16 cellular contexts compared by ENCODE assay signal in the genomic region with DNA sequence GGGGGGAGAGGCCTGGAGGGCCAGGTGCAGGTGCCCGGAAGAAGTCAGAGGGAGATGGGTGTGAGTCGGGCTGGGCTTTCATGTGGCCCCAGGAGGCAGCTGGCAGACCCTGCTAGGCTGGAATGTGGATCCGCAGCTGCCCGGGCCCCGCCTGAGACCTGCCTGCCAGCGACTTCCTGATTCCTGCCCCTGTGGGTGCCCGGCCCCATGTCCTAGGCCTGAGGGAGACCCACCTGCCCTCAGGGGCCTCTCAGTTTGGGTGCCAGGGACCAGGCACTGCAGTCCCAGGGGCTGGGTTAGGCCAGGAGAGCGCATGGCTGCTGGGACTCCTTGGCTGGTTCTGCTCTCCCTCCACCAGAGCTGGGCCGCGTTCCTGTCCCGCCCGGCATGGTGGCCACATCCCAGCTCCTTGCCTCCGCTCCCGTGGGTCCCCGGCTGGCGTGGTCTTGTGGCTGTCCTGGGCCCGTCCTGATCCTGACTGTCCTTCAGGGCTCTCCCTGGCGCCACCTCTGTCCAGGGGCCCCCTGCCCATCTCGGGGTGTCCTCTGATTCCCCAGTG. TPM values are rescaled to one million over a fixed set of nuclear protein-coding genes. Genes with fewer than 3 reads are reported as not detected.
DNase-seq lines count a peak whose midpoint lies in the region; ATAC-seq and TF ChIP-seq lines count a peak whose summit lies in the region.
"Had no signal": no experiment of that assay in that cellular context is flagged by ENCODE, and none has a peak within 500 bp of the region (broad histone marks: within the 10 kb centered on the region; RNA-seq: fewer than 3 reads in every experiment).

No MANE protein-coding gene starts in this region.

- WGBS in smooth muscle cell (ENCODE audit: low lambda C conversion rate) = 84% methylated on average over 15 of the region's 19 CpGs

- H3K4me3 Mint-ChIP-seq in Calu3 (ENCODE audit: low read depth, unreplicated experiment) = peak overlapping the region; percentile 15
- H3K4me3 Mint-ChIP-seq: naive thymus-derived CD4-positive, alpha-beta T cell had no signal

- H3K27ac ChIP-seq in foreskin keratinocyte = no peak overlapping the region
- no peak overlapping the region for H3K27ac ChIP-seq in osteoblast (ENCODE audit: low read depth, low read length)
- no peak overlapping the region for H3K27ac ChIP-seq in smooth muscle cell (ENCODE audit: low read depth)
- H3K27ac ChIP-seq: epithelial cell of prostate, VCaP had no signal

- no peaks in the 10 kb centered on the region for H3K4me1 ChIP-seq in foreskin keratinocyte
- H3K4me1 ChIP-seq in osteoblast (ENCODE audit: insufficient read depth, low read length) = no peaks in the 10 kb centered on the region
- peaks cover 14% of the 10 kb centered on the region for H3K4me1 ChIP-seq in smooth muscle cell (ENCODE audit: low read depth)

- no peak overlapping the region for H3K4me3 ChIP-seq in osteoblast (ENCODE audit: insufficient read depth, low read length)
- no peak overlapping the region for H3K4me3 ChIP-seq in smooth muscle cell

- H3K4me2 ChIP-seq in osteoblast (ENCODE audit: insufficient read depth, low read length) = no peak overlapping the region
- H3K4me2 ChIP-seq in smooth muscle cell = no peak overlapping the region

- H3K36me3 Mint-ChIP-seq in Calu3 (ENCODE audit: insufficient read depth, unreplicated experiment) = peaks cover 17% of the 10 kb centered on the region
- H3K36me3 Mint-ChIP-seq: naive thymus-derived CD4-positive, alpha-beta T cell had no signal

- no peaks in the 10 kb centered on the region for H3K27me3 Mint-ChIP-seq in Calu3 (ENCODE audit: unreplicated experiment)

- peak; percentile 42 for ATAC-seq in foreskin keratinocyte
- no peak for ATAC-seq in GM21367 (IDR thresholded peaks at IDR 0.05; ENCODE audit: unreplicated experiment)
- ATAC-seq: naive thymus-derived CD4-positive, alpha-beta T cell had no signal

- H3F3A ChIP-seq in smooth muscle cell (ENCODE audit: low read depth) = no peaks in the 10 kb centered on the region

- no peaks in the 10 kb centered on the region for H3K9me3 Mint-ChIP-seq in Calu3 (ENCODE audit: low read depth, unreplicated experiment)
- H3K9me3 Mint-ChIP-seq: activated T-helper 2 cell treated with anti-CD3 and anti-CD28 coated beads, Interferon-gamma antibody, Interleukin-2, Interleukin-4, amounts not matched to agents 10 μg/mL and 5 μg/mL and 100 μg/mL, durations not matched to agents 14 hours and 24 hours and 36 hours; naive thymus-derived CD4-positive, alpha-beta T cell had no signal

- no peak overlapping the region for H3K9ac ChIP-seq in smooth muscle cell (ENCODE audit: low read depth)

- H3K27ac Mint-ChIP-seq in Calu3 (ENCODE audit: unreplicated experiment) = peak overlapping the region; percentile 77
- H3K27ac Mint-ChIP-seq: activated T-helper 2 cell treated with anti-CD3 and anti-CD28 coated beads, Interferon-gamma antibody, Interleukin-2, Interleukin-4, amounts not matched to agents 10 μg/mL and 5 μg/mL and 100 μg/mL, durations not matched to agents 14 hours and 24 hours and 36 hours; naive thymus-derived CD4-positive, alpha-beta T cell had no signal

- peaks cover 46% of the 10 kb centered on the region for H3K4me1 Mint-ChIP-seq in Calu3 (ENCODE audit: low read depth, unreplicated experiment)

- H3K9me3 ChIP-seq in osteoblast (ENCODE audit: low read depth, low read length) = no peaks in the 10 kb centered on the region
- H3K9me3 ChIP-seq in smooth muscle cell (replicated peaks; ENCODE audit: low read depth) = no peaks in the 10 kb centered on the region

- H4K20me1 ChIP-seq in osteoblast (ENCODE audit: insufficient read depth, low read length) = no peaks in the 10 kb centered on the region
- no peaks in the 10 kb centered on the region for H4K20me1 ChIP-seq in smooth muscle cell (ENCODE audit: low read depth)

- BruUV-seq in Calu3 (replicated peaks; lab: Mats Ljungman, UMichigan) = no TSS peak

- TF ChIP-seq CTCF in Calu3 (IDR thresholded peaks at IDR 0.05; ENCODE audit: unreplicated experiment) (no peak), foreskin keratinocyte (conservative IDR thresholded peaks at IDR 0.05) (no peak), osteoblast (IDR thresholded peaks at IDR 0.05; ENCODE audit: extremely low read depth, low read depth, low read length) (no peak), smooth muscle cell (IDR thresholded peaks at IDR 0.05; ENCODE audit: borderline replicate concordance, insufficient read depth, poor library complexity, severe bottlenecking) (no peak)

- H3K27me3 ChIP-seq in foreskin keratinocyte (no peaks in the 10 kb centered on the region), osteoblast (ENCODE audit: insufficient read depth, low read length) (no peaks in the 10 kb centered on the region), smooth muscle cell (ENCODE audit: low read depth) (no peaks in the 10 kb centered on the region)

- DNase-seq in Calu3 (peak; percentile 85), NCI-H510A treated with DMSO at 0.1 percent for 48 hours (lab: John Stamatoyannopoulos, UW) (peak; percentile 57), foreskin keratinocyte (no peak), osteoblast (ENCODE audit: insufficient read length, low spot score, missing footprints) (peak; percentile 53), NAMALWA (ENCODE audit: low spot score) (no peak), smooth muscle cell (lab: John Stamatoyannopoulos, UW; ENCODE audit: unreplicated experiment) (no peak)
- DNase-seq in activated CD4-positive, alpha-beta T cell treated with anti-CD3 and anti-CD28 coated beads for 1 hour = no peak
- DNase-seq: amniotic stem cell; DMS 273 treated with DMSO at 0.1 percent for 48 hours; glutamatergic neuron; naive thymus-derived CD4-positive, alpha-beta T cell; NCI-H2227 treated with DMSO at 0.1 percent for 48 hours had no signal

- no peak overlapping the region for H2AFZ ChIP-seq in osteoblast (ENCODE audit: low read length)
- H2AFZ ChIP-seq in smooth muscle cell (ENCODE audit: low read depth) = no peak overlapping the region

- H3K79me2 ChIP-seq in osteoblast (ENCODE audit: insufficient read depth, low read length) = no peaks in the 10 kb centered on the region
- no peaks in the 10 kb centered on the region for H3K79me2 ChIP-seq in smooth muscle cell (ENCODE audit: low read depth)

- CTCF ChIA-PET in Calu3 (lab: Charles Lee) = interaction anchor here (1.1 to 1.2 kb wide), 2 partner anchors 16 to 21 kb away, joined by 4 to 5 read pairs; partner anchors contain the start of gene SPNS2

- H3K36me3 ChIP-seq in osteoblast (ENCODE audit: insufficient read depth, low read length) (no peaks in the 10 kb centered on the region), smooth muscle cell (ENCODE audit: low read depth) (no peaks in the 10 kb centered on the region)

- intact Hi-C loops in Calu3 (cut with micrococcal nuclease; ENCODE audit: unreplicated experiment) = no loop called here

RNA-seq across cellular contexts. Expression of gene SPNS2, which starts 22.1 kb away (rescaled TPM):
- 63.4 and 104 TPM in 2 replicates for total RNA-seq in Calu3 (2022)
- total RNA-seq in foreskin keratinocyte = 0.31 and 0.35 TPM in 2 replicates
- polyA plus RNA-seq in foreskin keratinocyte = 0.22 and 0.47 TPM in 2 replicates
- under 0.01 TPM in 2 replicates for total RNA-seq in osteoblast
- total RNA-seq in smooth muscle cell = 15.9 and 16.5 TPM in 2 replicates
- polyA plus RNA-seq in smooth muscle cell = 5.1 and 44.1 TPM in 2 replicates
- polyA plus RNA-seq: naive thymus-derived CD4-positive, alpha-beta T cell had no signal

RNA-seq across cellular contexts. Expression of gene SPNS3, which starts 42.9 kb away (rescaled TPM):
- total RNA-seq in Calu3 (2022) (1.4 and 2.1 TPM in 2 replicates), foreskin keratinocyte (not detected in 2 replicates), osteoblast (not detected in 2 replicates), smooth muscle cell (0.09 TPM in 1 of 2 replicates, not detected in the other)
- polyA plus RNA-seq in foreskin keratinocyte (0.12 TPM in 1 of 2 replicates, not detected in the other), smooth muscle cell (1.1 TPM in 1 of 2 replicates, not detected in the other)

Comparison
In these comparisons a context has a peak if more than half of its experiments do, and no peak if none do; other contexts are left out.
1. DNase-seq: peak in Calu3 (single experiment), NCI-H510A treated with DMSO at 0.1 percent for 48 hours (single experiment) and osteoblast (single experiment); none in foreskin keratinocyte (0 of 2), NAMALWA (single experiment), smooth muscle cell (single experiment) and activated CD4-positive, alpha-beta T cell treated with anti-CD3 and anti-CD28 coated beads for 1 hour (single experiment).
2. RNA of gene SPNS2, which starts 22.1 kb away (total RNA-seq): 63.4 to 104 TPM in Calu3 and 15.9 to 16.5 TPM in smooth muscle cell; 0.31 to 0.35 TPM in foreskin keratinocyte and under 0.01 TPM in osteoblast; every median in the first group is over 10 times any median in the second.